8 cellular contexts compared by ENCODE assay signal in genomic region chr11:72821221-72821919, GRCh38. TPM values are rescaled to one million over a fixed set of nuclear protein-coding genes. Genes with fewer than 3 reads are reported as not detected.
A peak's percentile ranks its signal among the peaks of the same experiment; 100 is the strongest.
DNase-seq lines count a peak whose midpoint lies in the region; ATAC-seq and TF ChIP-seq lines count a peak whose summit lies in the region.

No MANE protein-coding gene starts in this region.

- H3K9me2 ChIP-seq in MM.1S (replicated peaks; ENCODE audit: insufficient read depth, low read length), result no peaks in the 10 kb centered on the region

- H3K4me3 ChIP-seq in AG10803 (ENCODE audit: low read length) (peak overlapping the region; percentile 64), MM.1S (ENCODE audit: low read length) (no peak overlapping the region), ectodermal cell (ENCODE audit: insufficient read depth, low read depth, low read length) (peak overlapping the region; percentile 46)
- no peak overlapping the region for H3K4me3 ChIP-seq in naive thymus-derived CD4-positive, alpha-beta T cell (ENCODE audit: low read length)

- H3K4me1 ChIP-seq in MM.1S (ENCODE audit: low read length), result peaks cover 2% of the 10 kb centered on the region; the same call in 1 of the 2 replicates
- peaks cover 5% of the 10 kb centered on the region for H3K4me1 ChIP-seq in ectodermal cell (ENCODE audit: control insufficient read depth, insufficient read depth, low read length)
- H3K4me1 ChIP-seq in naive thymus-derived CD4-positive, alpha-beta T cell (ENCODE audit: control insufficient read depth in 2 of 2, insufficient read depth in 2 of 2, low read length in 2 of 2), result peaks cover 3 to 5% of the 10 kb centered on the region in 2 donors

- peak overlapping the region in 4 of 10 donors; percentile 13 to 65 (median 38) for H3K4me3 Mint-ChIP-seq in naive thymus-derived CD4-positive, alpha-beta T cell

- H3K9me3 Mint-ChIP-seq in naive thymus-derived CD4-positive, alpha-beta T cell, result peaks cover 0 to 2% (median 0%) of the 10 kb centered on the region in 11 donors

- no peaks in the 10 kb centered on the region for H3K27me3 ChIP-seq in MM.1S (replicated peaks; ENCODE audit: insufficient read depth, low read length)
- no peaks in the 10 kb centered on the region for H3K27me3 ChIP-seq in ectodermal cell (ENCODE audit: control insufficient read depth, insufficient read depth, low read length, poor library complexity, severe bottlenecking)
- H3K27me3 ChIP-seq in naive thymus-derived CD4-positive, alpha-beta T cell (ENCODE audit: control insufficient read depth in 2 of 2, insufficient read depth in 2 of 2, low read length in 2 of 2), result no peaks in the 10 kb centered on the region

- ATAC-seq in naive thymus-derived CD4-positive, alpha-beta T cell, result no peak
- ATAC-seq in GM18520 (IDR thresholded peaks at IDR 0.05; ENCODE audit: unreplicated experiment) (no peak), GM18498 (IDR thresholded peaks at IDR 0.05; ENCODE audit: unreplicated experiment) (no peak)

- H3K4me2 ChIP-seq in MM.1S (ENCODE audit: low read depth, low read length), result peak overlapping the region; percentile 29

- H3K27me3 Mint-ChIP-seq in naive thymus-derived CD4-positive, alpha-beta T cell, result no peaks in the 10 kb centered on the region

- H3K36me3 ChIP-seq in MM.1S (replicated peaks; ENCODE audit: insufficient read depth, low read length) (no peaks in the 10 kb centered on the region), ectodermal cell (ENCODE audit: control insufficient read depth, insufficient read depth, low read length) (peaks cover 11% of the 10 kb centered on the region)
- peaks cover 18 to 80% (median 24%) of the 10 kb centered on the region in 3 experiments for H3K36me3 ChIP-seq in naive thymus-derived CD4-positive, alpha-beta T cell (ENCODE audit: control insufficient read depth in 2 of 3, insufficient read depth in 3 of 3, low read length in 3 of 3)

- peaks cover 15 to 36% (median 31%) of the 10 kb centered on the region in 7 donors for H3K4me1 Mint-ChIP-seq in naive thymus-derived CD4-positive, alpha-beta T cell

- TF ChIP-seq CTCF in AG10803 (conservative IDR thresholded peaks at IDR 0.05; ENCODE audit: low read length) (no peak), MM.1S (IDR thresholded peaks at IDR 0.05; ENCODE audit: low read length) (no peak)

- H3K36me3 Mint-ChIP-seq in naive thymus-derived CD4-positive, alpha-beta T cell, result peaks cover 3 to 39% (median 21%) of the 10 kb centered on the region in 5 donors

- H2AFZ ChIP-seq in MM.1S (ENCODE audit: low read length), result no peak overlapping the region

- H3F3A ChIP-seq in MM.1S (ENCODE audit: insufficient read depth, low read length), result no peaks in the 10 kb centered on the region; the same call in none of the 2 replicates

- DNase-seq in AG10803 (ENCODE audit: low read depth) (no peak), MM.1S (no peak), NCI-H2029 (lab: John Stamatoyannopoulos, UW) (no peak)
- no peak for DNase-seq in naive thymus-derived CD4-positive, alpha-beta T cell
- no peak for DNase-seq in stimulated activated naive CD4-positive, alpha-beta T cell treated with Interleukin-2 at 50 U/mL for 16 hours (lab: John Stamatoyannopoulos, UW)

- POLR2A ChIA-PET in naive thymus-derived CD4-positive, alpha-beta T cell (lab: Charles Lee), result interaction anchor here (0.9 kb wide), 1 partner anchor 27 kb away, joined by 7 read pairs; the partner anchor contains the start of gene STARD10

- no peak overlapping the region; the same call in 1 of the 2 replicates for H3K9ac ChIP-seq in MM.1S (ENCODE audit: low read length)

- peak overlapping the region in 5 of 9 donors; percentile 32 to 66 (median 54) for H3K27ac Mint-ChIP-seq in naive thymus-derived CD4-positive, alpha-beta T cell

- H4K20me1 ChIP-seq in MM.1S (ENCODE audit: insufficient read depth, low read length), result no peaks in the 10 kb centered on the region

- H3K79me2 ChIP-seq in MM.1S (ENCODE audit: low read length), result peaks cover 23% of the 10 kb centered on the region

- CTCF ChIA-PET in naive thymus-derived CD4-positive, alpha-beta T cell (lab: Charles Lee), result no interaction called here

- H3K27ac ChIP-seq in MM.1S (ENCODE audit: low read length), result no peak overlapping the region
- H3K27ac ChIP-seq in ectodermal cell (ENCODE audit: insufficient read depth, low read depth, low read length, poor library complexity, severe bottlenecking), result no peak overlapping the region
- peak overlapping the region; percentile 66 for H3K27ac ChIP-seq in naive thymus-derived CD4-positive, alpha-beta T cell (ENCODE audit: low read depth, low read length)

- intact Hi-C loops in naive thymus-derived CD4-positive, alpha-beta T cell (cut with micrococcal nuclease), result no loop called here

- WGBS in ectodermal cell, 2 experiments, result 47 to 50% methylated on average over 50 of the region's 50 CpGs

- no peaks in the 10 kb centered on the region for H3K9me3 ChIP-seq in MM.1S (replicated peaks; ENCODE audit: insufficient read depth, low read length)
- no peaks in the 10 kb centered on the region for H3K9me3 ChIP-seq in ectodermal cell (ENCODE audit: control insufficient read depth, low read length)
- H3K9me3 ChIP-seq in naive thymus-derived CD4-positive, alpha-beta T cell (ENCODE audit: control insufficient read depth in 2 of 3, low read length in 3 of 3), result no peaks in the 10 kb centered on the region

RNA-seq across cellular contexts. Expression of gene ATG16L2, which starts 7.2 kb away (rescaled TPM):
- 31.7 TPM for polyA plus RNA-seq in ectodermal cell (2013, experiment 1 of 4)
- 34.1 TPM for polyA plus RNA-seq in ectodermal cell (2013, experiment 2 of 4)
- polyA plus RNA-seq in ectodermal cell (2013, experiment 3 of 4), result 29.8 TPM
- polyA plus RNA-seq in ectodermal cell (2013, experiment 4 of 4), result 34.4 TPM
- 100 to 1,000 TPM in 4 of 5 experiments, 10 to 100 TPM in 1; 99.5 to 199 (median 166) TPM for total RNA-seq in naive thymus-derived CD4-positive, alpha-beta T cell
- polyA plus RNA-seq in naive thymus-derived CD4-positive, alpha-beta T cell, result 10 to 100 TPM; 12.8 to 19.9 TPM

RNA-seq across cellular contexts. Expression of gene STARD10, which starts 27.5 kb away (rescaled TPM):
- polyA plus RNA-seq in ectodermal cell (2013, experiment 1 of 4), result 25.8 TPM
- polyA plus RNA-seq in ectodermal cell (2013, experiment 2 of 4), result 21.9 TPM
- polyA plus RNA-seq in ectodermal cell (2013, experiment 3 of 4), result 22.1 TPM
- 29.3 TPM for polyA plus RNA-seq in ectodermal cell (2013, experiment 4 of 4)
- total RNA-seq in naive thymus-derived CD4-positive, alpha-beta T cell, result 10 to 100 TPM; 10.9 to 26.1 (median 16.4) TPM
- 10 to 100 TPM; 18.4 to 20.0 TPM for polyA plus RNA-seq in naive thymus-derived CD4-positive, alpha-beta T cell

Comparison
In these comparisons a context has a peak if more than half of its experiments do, and no peak if none do; other contexts are left out.
1. H3K4me3 ChIP-seq: peak in AG10803 (single experiment) and ectodermal cell (single experiment); none in MM.1S (single experiment) and naive thymus-derived CD4-positive, alpha-beta T cell (single experiment).